8 cellular contexts compared by ENCODE assay signal in the genomic region with DNA sequence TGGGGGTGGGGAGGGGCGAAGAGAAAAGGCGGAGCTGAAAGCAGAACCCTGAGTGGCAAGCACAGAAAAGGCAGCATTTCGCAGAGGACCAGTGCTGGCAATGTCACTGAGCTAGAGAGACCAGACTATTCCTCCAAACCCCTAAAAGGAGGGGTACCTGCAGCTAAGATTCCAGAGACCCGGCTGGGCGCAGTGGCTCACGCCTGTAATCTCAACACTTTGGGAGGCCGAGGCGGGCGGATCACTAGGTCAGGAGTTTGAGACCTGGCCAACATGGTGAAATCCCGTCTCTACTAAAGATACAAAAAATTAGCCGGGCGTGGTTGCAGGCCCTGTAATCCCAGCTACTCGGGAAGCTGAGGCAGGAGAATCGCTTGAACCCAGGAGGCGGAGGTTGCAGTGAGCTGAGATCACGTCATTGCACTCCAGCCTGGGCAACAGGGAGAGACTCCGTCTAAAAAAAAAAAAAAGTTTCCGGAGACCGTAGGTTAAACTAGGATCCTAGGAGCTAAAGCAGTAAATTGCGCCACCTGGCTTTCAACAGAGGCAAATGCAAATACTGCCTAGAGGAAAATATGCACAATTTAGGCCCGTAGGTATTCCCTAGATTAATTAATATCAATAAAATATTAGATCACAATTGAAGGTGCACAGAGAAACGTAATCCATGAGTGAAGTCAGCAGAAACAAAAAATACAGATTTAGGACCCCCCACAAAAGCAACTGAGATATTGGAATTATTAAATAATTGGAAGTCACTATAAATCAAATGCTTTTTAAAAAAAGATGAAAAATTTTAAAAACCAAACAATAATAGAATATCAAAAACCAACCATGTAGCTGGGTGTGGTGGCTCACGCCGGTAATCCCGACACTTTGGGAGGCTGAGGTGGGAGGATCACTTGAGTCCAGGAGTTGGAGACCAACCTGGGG. TPM values are rescaled to one million over a fixed set of nuclear protein-coding genes. Genes with fewer than 3 reads are reported as not detected.
A peak's percentile ranks its signal among the peaks of the same experiment; 100 is the strongest.
DNase-seq lines count a peak whose midpoint lies in the region; ATAC-seq and TF ChIP-seq lines count a peak whose summit lies in the region.

No MANE protein-coding gene starts in this region.

- H3K9me3 ChIP-seq in Karpas-422 (ENCODE audit: low read length) (no peaks in the 10 kb centered on the region), OCI-LY1 (ENCODE audit: low read length) (no peaks in the 10 kb centered on the region)

- H3K4me1 Mint-ChIP-seq in activated T-helper 1 cell treated with anti-CD3 and anti-CD28 coated beads, Interleukin-12 subunit alpha, Interleukin-12 subunit beta, Interleukin-2, Interleukin-4 antibody, amounts not matched to agents 30 ng/mL and 10 ng/mL and 1 ng/mL, durations not matched to agents 14 hours and 24 hours and 36 hours (ENCODE audit: low read depth), result peaks cover 10% of the 10 kb centered on the region
- H3K4me1 Mint-ChIP-seq in osteocyte (ENCODE audit: unreplicated experiment), result no peaks in the 10 kb centered on the region

- no peaks in the 10 kb centered on the region for H3K9me3 Mint-ChIP-seq in activated T-helper 1 cell treated with anti-CD3 and anti-CD28 coated beads, Interleukin-12 subunit alpha, Interleukin-12 subunit beta, Interleukin-2, Interleukin-4 antibody, amounts not matched to agents 30 ng/mL and 10 ng/mL and 1 ng/mL, durations not matched to agents 14 hours and 24 hours and 36 hours
- H3K9me3 Mint-ChIP-seq in osteocyte (ENCODE audit: unreplicated experiment), result no peaks in the 10 kb centered on the region

- H3K4me3 Mint-ChIP-seq in activated T-helper 1 cell treated with anti-CD3 and anti-CD28 coated beads, Interleukin-12 subunit alpha, Interleukin-12 subunit beta, Interleukin-2, Interleukin-4 antibody, amounts not matched to agents 30 ng/mL and 10 ng/mL and 1 ng/mL, durations not matched to agents 14 hours and 24 hours and 36 hours, result peak overlapping the region; percentile 58
- no peak overlapping the region for H3K4me3 Mint-ChIP-seq in osteocyte (ENCODE audit: unreplicated experiment)

- ATAC-seq in GM21526 (IDR thresholded peaks at IDR 0.05; ENCODE audit: low FRiP score, unreplicated experiment) (no peak), GM21390 (IDR thresholded peaks at IDR 0.05; ENCODE audit: unreplicated experiment) (no peak)

- H2AFZ ChIP-seq in Karpas-422 (ENCODE audit: low read length), result peak overlapping the region; percentile 77
- peak overlapping the region; percentile 88; the same call in 1 of the 2 replicates for H2AFZ ChIP-seq in OCI-LY1 (ENCODE audit: low read length)

- H3K27ac Mint-ChIP-seq in activated T-helper 1 cell treated with anti-CD3 and anti-CD28 coated beads, Interleukin-12 subunit alpha, Interleukin-12 subunit beta, Interleukin-2, Interleukin-4 antibody, amounts not matched to agents 30 ng/mL and 10 ng/mL and 1 ng/mL, durations not matched to agents 14 hours and 24 hours and 36 hours, result no peak overlapping the region
- no peak overlapping the region for H3K27ac Mint-ChIP-seq in osteocyte (ENCODE audit: unreplicated experiment)

- H3K9me2 ChIP-seq in Karpas-422 (replicated peaks; ENCODE audit: insufficient read depth, low read length), result no peaks in the 10 kb centered on the region
- no peaks in the 10 kb centered on the region for H3K9me2 ChIP-seq in OCI-LY1 (ENCODE audit: low read depth, low read length)

- H3K4me1 ChIP-seq in Karpas-422 (ENCODE audit: low read length) (peaks cover 11% of the 10 kb centered on the region), OCI-LY1 (ENCODE audit: insufficient read depth, low read length, severe bottlenecking) (peaks cover 8% of the 10 kb centered on the region)

- H3K27ac ChIP-seq in Karpas-422 (ENCODE audit: low read length), result no peak overlapping the region
- peak overlapping the region; percentile 5 for H3K27ac ChIP-seq in OCI-LY1 (ENCODE audit: low read depth, low read length, poor library complexity, severe bottlenecking)

- peak overlapping the region; percentile 79 for H3K4me2 ChIP-seq in Karpas-422 (ENCODE audit: low read depth, low read length, poor library complexity, severe bottlenecking)
- peak overlapping the region; percentile 84 for H3K4me2 ChIP-seq in OCI-LY1 (ENCODE audit: low read length)

- intact Hi-C loops in activated T-helper 1 cell treated with anti-CD3 and anti-CD28 coated beads, Interleukin-12 subunit alpha, Interleukin-12 subunit beta, Interleukin-2, Interleukin-4 antibody, amounts not matched to agents 30 ng/mL and 10 ng/mL and 1 ng/mL, durations not matched to agents 14 hours and 24 hours and 36 hours (cut with micrococcal nuclease), result loop anchor here (1.0 to 5.0 kb wide), 5 partner anchors 23 to 342 kb away; no protein-coding TSS in a partner anchor

- peaks cover 17% of the 10 kb centered on the region for H3K27me3 Mint-ChIP-seq in activated T-helper 1 cell treated with anti-CD3 and anti-CD28 coated beads, Interleukin-12 subunit alpha, Interleukin-12 subunit beta, Interleukin-2, Interleukin-4 antibody, amounts not matched to agents 30 ng/mL and 10 ng/mL and 1 ng/mL, durations not matched to agents 14 hours and 24 hours and 36 hours (ENCODE audit: insufficient read depth)
- peaks cover 7% of the 10 kb centered on the region for H3K27me3 Mint-ChIP-seq in osteocyte (ENCODE audit: unreplicated experiment)

- H3F3A ChIP-seq in OCI-LY1 (ENCODE audit: insufficient read depth, low read length), result no peaks in the 10 kb centered on the region

- H3K9ac ChIP-seq in Karpas-422 (ENCODE audit: low read length), result peak overlapping the region; percentile 58
- H3K9ac ChIP-seq in OCI-LY1 (ENCODE audit: low read length), result peak overlapping the region; percentile 60

- H3K27me3 ChIP-seq in Karpas-422 (ENCODE audit: low read length) (no peaks in the 10 kb centered on the region), OCI-LY1 (ENCODE audit: insufficient read depth, low read length) (no peaks in the 10 kb centered on the region)

- H3K36me3 Mint-ChIP-seq in activated T-helper 1 cell treated with anti-CD3 and anti-CD28 coated beads, Interleukin-12 subunit alpha, Interleukin-12 subunit beta, Interleukin-2, Interleukin-4 antibody, amounts not matched to agents 30 ng/mL and 10 ng/mL and 1 ng/mL, durations not matched to agents 14 hours and 24 hours and 36 hours (ENCODE audit: low read depth), result no peaks in the 10 kb centered on the region
- no peaks in the 10 kb centered on the region for H3K36me3 Mint-ChIP-seq in osteocyte (ENCODE audit: unreplicated experiment)

- H3K79me2 ChIP-seq in Karpas-422 (ENCODE audit: low read length) (no peaks in the 10 kb centered on the region), OCI-LY1 (ENCODE audit: insufficient read depth, low read length) (no peaks in the 10 kb centered on the region)

- DNase-seq in Daoy (ENCODE audit: low read depth), result peak; percentile 65
- DNase-seq in Karpas-422, result peak; percentile 89
- DNase-seq in activated T-helper 1 cell treated with anti-CD3 and anti-CD28 coated beads, Interleukin-12 subunit alpha, Interleukin-12 subunit beta, Interleukin-2, Interleukin-4 antibody, amounts not matched to agents 30 ng/mL and 10 ng/mL and 1 ng/mL, durations not matched to agents 14 hours and 24 hours and 36 hours (ENCODE audit: low spot score), result peak; percentile 34
- DNase-seq in foreskin fibroblast, result peak in 1 of 2 donors; percentile 77
- no peak for DNase-seq in osteocyte (ENCODE audit: extremely low spot score, unreplicated experiment)

- H4K20me1 ChIP-seq in Karpas-422 (ENCODE audit: insufficient read depth, low read depth, low read length) (no peaks in the 10 kb centered on the region), OCI-LY1 (ENCODE audit: insufficient read depth, low read length) (no peaks in the 10 kb centered on the region)

- TF ChIP-seq CTCF in OCI-LY1 (IDR thresholded peaks at IDR 0.05; ENCODE audit: low read length) (peak; percentile 80), foreskin fibroblast (IDR thresholded peaks at IDR 0.05; ENCODE audit: low read depth, low read length) (peak; percentile 86), osteocyte (IDR thresholded peaks at IDR 0.05) (peak; percentile 87)

- H3K36me3 ChIP-seq in Karpas-422 (ENCODE audit: insufficient read depth, low read length) (no peaks in the 10 kb centered on the region), OCI-LY1 (ENCODE audit: insufficient read depth, low read length) (peaks cover 2% of the 10 kb centered on the region; the same call in 1 of the 2 replicates)

- H3K4me3 ChIP-seq in Karpas-422 (ENCODE audit: low read length) (peak overlapping the region; percentile 59), OCI-LY1 (ENCODE audit: low read depth, low read length, poor library complexity, severe bottlenecking) (peak overlapping the region; percentile 59), foreskin fibroblast (ENCODE audit: low read depth in 1 of 2, low read length in 2 of 2) (no peak overlapping the region)

RNA-seq across cellular contexts. Expression of a gene that starts 4.9 kb away (rescaled TPM):
- 0.11 TPM in 1 of 2 replicates, not detected in the other for total RNA-seq in Daoy (2014; rRNA removed; shearing (Covaris generic))
- 2.5 and 7.1 TPM in 2 replicates for total RNA-seq in Karpas-422 (2014; rRNA removed; shearing (Covaris generic); ENCODE audit: low replicate concordance)
- total RNA-seq in activated T-helper 1 cell treated with anti-CD3 and anti-CD28 coated beads, Interleukin-12 subunit alpha, Interleukin-12 subunit beta, Interleukin-2, Interleukin-4 antibody, amounts not matched to agents 30 ng/mL and 10 ng/mL and 1 ng/mL, durations not matched to agents 14 hours and 24 hours and 36 hours, result 1.4 and 1.8 TPM in 2 replicates
- total RNA-seq in osteocyte, result 2.6 and 4.1 TPM in 2 replicates

RNA-seq across cellular contexts. Expression of a gene that starts 19.5 kb away (rescaled TPM):
- total RNA-seq in Daoy (2014; rRNA removed; shearing (Covaris generic)), result 58.5 and 62.8 TPM in 2 replicates
- 103 and 126 TPM in 2 replicates for total RNA-seq in Karpas-422 (2014; rRNA removed; shearing (Covaris generic); ENCODE audit: low replicate concordance)
- total RNA-seq in activated T-helper 1 cell treated with anti-CD3 and anti-CD28 coated beads, Interleukin-12 subunit alpha, Interleukin-12 subunit beta, Interleukin-2, Interleukin-4 antibody, amounts not matched to agents 30 ng/mL and 10 ng/mL and 1 ng/mL, durations not matched to agents 14 hours and 24 hours and 36 hours, result 85.9 and 89.9 TPM in 2 replicates
- 76.0 and 85.5 TPM in 2 replicates for total RNA-seq in osteocyte

RNA-seq across cellular contexts. Expression of a gene that starts 21.1 kb away (rescaled TPM):
- total RNA-seq in Daoy (2014; rRNA removed; shearing (Covaris generic)), result not detected in 2 replicates
- total RNA-seq in Karpas-422 (2014; rRNA removed; shearing (Covaris generic); ENCODE audit: low replicate concordance), result not detected in 2 replicates
- 0.26 TPM in 1 of 2 replicates, not detected in the other for total RNA-seq in activated T-helper 1 cell treated with anti-CD3 and anti-CD28 coated beads, Interleukin-12 subunit alpha, Interleukin-12 subunit beta, Interleukin-2, Interleukin-4 antibody, amounts not matched to agents 30 ng/mL and 10 ng/mL and 1 ng/mL, durations not matched to agents 14 hours and 24 hours and 36 hours
- total RNA-seq in osteocyte, result not detected in 2 replicates

RNA-seq across cellular contexts. Expression of a gene that starts 28.1 kb away (rescaled TPM):
- not detected in 2 replicates for total RNA-seq in Daoy (2014; rRNA removed; shearing (Covaris generic))
- total RNA-seq in Karpas-422 (2014; rRNA removed; shearing (Covaris generic); ENCODE audit: low replicate concordance), result not detected in 2 replicates
- not detected in 2 replicates for total RNA-seq in activated T-helper 1 cell treated with anti-CD3 and anti-CD28 coated beads, Interleukin-12 subunit alpha, Interleukin-12 subunit beta, Interleukin-2, Interleukin-4 antibody, amounts not matched to agents 30 ng/mL and 10 ng/mL and 1 ng/mL, durations not matched to agents 14 hours and 24 hours and 36 hours
- total RNA-seq in osteocyte, result not detected in 2 replicates

RNA-seq across cellular contexts. Expression of a gene that starts 40.5 kb away (rescaled TPM):
- 0.11 TPM in 1 of 2 replicates, not detected in the other for total RNA-seq in Daoy (2014; rRNA removed; shearing (Covaris generic))
- 0.19 and 0.29 TPM in 2 replicates for total RNA-seq in Karpas-422 (2014; rRNA removed; shearing (Covaris generic); ENCODE audit: low replicate concordance)
- total RNA-seq in activated T-helper 1 cell treated with anti-CD3 and anti-CD28 coated beads, Interleukin-12 subunit alpha, Interleukin-12 subunit beta, Interleukin-2, Interleukin-4 antibody, amounts not matched to agents 30 ng/mL and 10 ng/mL and 1 ng/mL, durations not matched to agents 14 hours and 24 hours and 36 hours, result 2.1 and 2.2 TPM in 2 replicates
- total RNA-seq in osteocyte, result not detected in 2 replicates

Comparison
In these comparisons a context has a peak if more than half of its experiments do, and no peak if none do; other contexts are left out.
1. H3K4me3 ChIP-seq: peak in Karpas-422 (single experiment) and OCI-LY1 (single experiment); none in foreskin fibroblast (0 of 2).
2. Peak in every context shown above with its lines, with median percentiles within 50 percentile points of each other: CTCF ChIP-seq.